In genomic region chr2:62409442-62409841, GRCh38 we compare ENCODE assay signal across 18 cellular contexts.
DNase-seq lines count a peak whose midpoint lies in the region; ATAC-seq and TF ChIP-seq lines count a peak whose summit lies in the region.
"Had no signal": no experiment of that assay in that cellular context is flagged by ENCODE, and none has a peak within 500 bp of the region (broad histone marks: within the 10 kb centered on the region; RNA-seq: fewer than 3 reads in every experiment).

No MANE protein-coding gene starts in this region.

- peak overlapping the region; percentile 3 for H2BK5ac ChIP-seq in trophoblast cell (ENCODE audit: low read depth, low read length, poor library complexity)

- in situ Hi-C loops in GM23248 (cut with MboI) = no loop called here

- 51 to 52% methylated on average over 2 of the region's 2 CpGs for WGBS in GM23248 (ENCODE audit: low coverage in 1 of 2, low lambda C conversion rate in 2 of 2, missing lambda C conversion rate in 2 of 2), 2 experiments
- no CpG with 5 or more reads among the region's 2 CpGs for WGBS in trophoblast cell (ENCODE audit: extremely low coverage, insufficient coverage, insufficient read length)
- 81 to 92% methylated on average over 2 of the region's 2 CpGs for WGBS in testis, 2 donors

- H2BK12ac ChIP-seq in trophoblast cell (ENCODE audit: low read length) = peak overlapping the region; percentile 93

- H3K4ac ChIP-seq in trophoblast cell (ENCODE audit: low read depth, low read length) = peak overlapping the region; percentile 49

- H2AK5ac ChIP-seq in trophoblast cell (ENCODE audit: low read length) = peak overlapping the region; percentile 94

- no peak overlapping the region for H3K23ac ChIP-seq in trophoblast cell (ENCODE audit: low read length)

- H3K4me2 ChIP-seq in GM23248 (ENCODE audit: unreplicated experiment) (no peak overlapping the region), trophoblast cell (ENCODE audit: low read length) (no peak overlapping the region)

- H3K9me2 ChIP-seq in GM23248 (ENCODE audit: insufficient read depth) = no peaks in the 10 kb centered on the region

- H4K12ac ChIP-seq in trophoblast cell (ENCODE audit: low read depth, low read length) = no peak overlapping the region

- no peaks in the 10 kb centered on the region for H4K20me1 ChIP-seq in GM23248 (ENCODE audit: insufficient read depth)

- intact Hi-C loops in testis (cut with DNase I; ENCODE audit: low total_unique reads) = no loop called here

- no peaks in the 10 kb centered on the region for H3K79me2 ChIP-seq in GM23248 (ENCODE audit: insufficient read depth)
- no peaks in the 10 kb centered on the region for H3K79me2 ChIP-seq in trophoblast cell (ENCODE audit: control insufficient read depth, insufficient read depth, low read length, poor library complexity)

- H3K4me1 ChIP-seq in GM23248 (ENCODE audit: insufficient read depth) (peaks cover 11% of the 10 kb centered on the region), RWPE2 (ENCODE audit: insufficient read depth, poor library complexity, severe bottlenecking) (peaks cover 9% of the 10 kb centered on the region), trophoblast cell (ENCODE audit: control insufficient read depth in 1 of 2, insufficient read depth in 2 of 2, low read length in 2 of 2) (peaks cover 24 to 27% of the 10 kb centered on the region in 2 experiments), testis (peaks cover 22% of the 10 kb centered on the region)

- H3K4me3 ChIP-seq in GM23248 = no peak overlapping the region
- no peak overlapping the region for H3K4me3 ChIP-seq in RWPE2 (ENCODE audit: severe bottlenecking)
- no peak overlapping the region for H3K4me3 ChIP-seq in trophoblast cell (ENCODE audit: low read depth, low read length)
- no peak overlapping the region for H3K4me3 ChIP-seq in testis
- H3K4me3 ChIP-seq: body of pancreas had no signal

- TF ChIP-seq CTCF in RWPE2 (IDR thresholded peaks at IDR 0.05; ENCODE audit: poor library complexity, severe bottlenecking) (no peak), testis (IDR thresholded peaks at IDR 0.05) (no peak)

- peak overlapping the region; percentile 67 for H4K91ac ChIP-seq in trophoblast cell (ENCODE audit: low read depth, low read length)

- H3K27ac ChIP-seq in GM23248 = no peak overlapping the region
- H3K27ac ChIP-seq in RWPE2 (ENCODE audit: poor library complexity, severe bottlenecking) = no peak overlapping the region
- H3K27ac ChIP-seq in trophoblast cell (ENCODE audit: low read depth, low read length) = peak overlapping the region; percentile 50
- H3K27ac ChIP-seq in testis = peak overlapping the region in 1 of 2 donors; percentile 60
- H3K27ac ChIP-seq: body of pancreas, RWPE1 had no signal

- no peaks in the 10 kb centered on the region for H3K36me3 ChIP-seq in GM23248 (ENCODE audit: low read depth)
- no peaks in the 10 kb centered on the region for H3K36me3 ChIP-seq in RWPE2 (ENCODE audit: low read depth)
- no peaks in the 10 kb centered on the region for H3K36me3 ChIP-seq in trophoblast cell (ENCODE audit: control insufficient read depth in 1 of 2, insufficient read depth in 2 of 2, low read length in 2 of 2)
- no peaks in the 10 kb centered on the region for H3K36me3 ChIP-seq in testis (ENCODE audit: low read depth, missing control alignments)

- H3K9me3 ChIP-seq in GM23248 (ENCODE audit: low read depth) = no peaks in the 10 kb centered on the region
- H3K9me3 ChIP-seq in RWPE2 (ENCODE audit: severe bottlenecking) = no peaks in the 10 kb centered on the region
- no peaks in the 10 kb centered on the region for H3K9me3 ChIP-seq in trophoblast cell (ENCODE audit: insufficient read depth, low read depth, low read length)
- H3K9me3 ChIP-seq in testis = no peaks in the 10 kb centered on the region
- H3K9me3 ChIP-seq: body of pancreas had no signal

- no peaks in the 10 kb centered on the region; the same call in 1 of the 2 replicates for H3F3A ChIP-seq in GM23248 (ENCODE audit: insufficient read depth)

- no peak overlapping the region for H3K9ac ChIP-seq in GM23248
- H3K9ac ChIP-seq in trophoblast cell (ENCODE audit: low read length) = no peak overlapping the region

- TF ChIP-seq POLR2A in erythroblast (IDR thresholded peaks at IDR 0.05; ENCODE audit: low read length) (no peak), testis (IDR thresholded peaks at IDR 0.05) (no peak)

- H3K27me3 ChIP-seq in GM23248 (replicated peaks; ENCODE audit: insufficient read depth) = no peaks in the 10 kb centered on the region
- no peaks in the 10 kb centered on the region for H3K27me3 ChIP-seq in RWPE2 (ENCODE audit: insufficient read depth, poor library complexity, severe bottlenecking)
- no peaks in the 10 kb centered on the region for H3K27me3 ChIP-seq in trophoblast cell (ENCODE audit: insufficient read depth, low read length)
- H3K27me3 ChIP-seq in testis = no peaks in the 10 kb centered on the region
- H3K27me3 ChIP-seq: body of pancreas had no signal

- peak overlapping the region; percentile 87 for H2BK120ac ChIP-seq in trophoblast cell (ENCODE audit: insufficient read depth, low read length, poor library complexity)

- ATAC-seq in RWPE2 (ENCODE audit: low read depth) (peak; percentile 6; the same call in 1 of the 3 replicates), GM21723 (IDR thresholded peaks at IDR 0.05; ENCODE audit: unreplicated experiment) (no peak)
- ATAC-seq: body of pancreas had no signal

- H3K18ac ChIP-seq in trophoblast cell (ENCODE audit: low read length) = peak overlapping the region; percentile 43

- DNase-seq in GM23248 = peak; percentile 86
- no peak for DNase-seq in RWPE2 (ENCODE audit: low spot score)
- peak; percentile 16 to 36 for DNase-seq in erythroblast (lab: John Stamatoyannopoulos, UW)
- peak; percentile 14 to 57 for DNase-seq in trophoblast cell
- DNase-seq in testis = no peak
- no peak for DNase-seq in inferior parietal cortex (ENCODE audit: extremely low spot score)
- no peak for DNase-seq in SKM-1 (lab: John Stamatoyannopoulos, UW; ENCODE audit: unreplicated experiment)
- DNase-seq: activated CD4-positive, alpha-beta T cell treated with anti-CD3 and anti-CD28 coated beads, Interleukin-2, amount 10 ng/mL, durations not matched to agents 24 days and 14 days; body of pancreas; H9; left ventricle myocardium superior; NCI-H2029 treated with DMSO at 0.1 percent for 48 hours; nephron progenitor cell; right cardiac atrium; stimulated activated CD4-positive, alpha-beta T cell treated with anti-CD3 and anti-CD28 coated beads, Interleukin-4, amount 100 ng/mL, for 4 hours; stimulated activated naive B cell treated with anti-CD40 and anti-IgM and Interleukin-4, amounts not matched to agents 10 μg/mL and 1 μg/mL and 100 μg/mL, for 72 hours had no signal

- peak overlapping the region; percentile 64 for H4K8ac ChIP-seq in trophoblast cell (ENCODE audit: low read depth, low read length)

- H3K79me1 ChIP-seq in trophoblast cell (ENCODE audit: low read length) = peaks cover 21% of the 10 kb centered on the region

- no peak overlapping the region for H2AFZ ChIP-seq in GM23248
- H2AFZ ChIP-seq in trophoblast cell (ENCODE audit: insufficient read depth, low read length, poor library complexity) = no peak overlapping the region

- H3K14ac ChIP-seq in trophoblast cell (ENCODE audit: low read length) = peak overlapping the region; percentile 33

Comparison
In these comparisons a context has a peak if more than half of its experiments do, and no peak if none do; other contexts are left out.
1. DNase-seq: peak in GM23248 (single experiment), erythroblast (2 of 2) and trophoblast cell (2 of 2); none in RWPE2 (single experiment), testis (single experiment), inferior parietal cortex (single experiment) and SKM-1 (single experiment).